ENCODE assay signal across 2 cellular contexts in genomic region chr7:50644586-50644985, GRCh38.
TF ChIP-seq lines count a peak whose summit lies in the region.

No MANE protein-coding gene starts in this region.

TF ChIP-seq in SK-N-SH, 30 proteins besides CTCF, POLR2A, EP300 and RAD21 (continued from another document):
- no peak for TF ChIP-seq TEAD4 (IDR thresholded peaks at IDR 0.05; ENCODE audit: borderline replicate concordance, insufficient read depth)
- TF ChIP-seq TAF1 (IDR thresholded peaks at IDR 0.05; ENCODE audit: borderline replicate concordance, low read depth, low read length), result no peak
- TF ChIP-seq RXRA (IDR thresholded peaks at IDR 0.05; ENCODE audit: borderline replicate concordance, low read depth), result no peak
- TF ChIP-seq MXI1 (IDR thresholded peaks at IDR 0.05; ENCODE audit: low read depth, low read length), result no peak
- no peak for TF ChIP-seq NFIC (IDR thresholded peaks at IDR 0.05; ENCODE audit: borderline replicate concordance)
- no peak for TF ChIP-seq FOXJ3 (CRISPR knock-in tag; IDR thresholded peaks at IDR 0.05)
- TF ChIP-seq USF1 (IDR thresholded peaks at IDR 0.05; ENCODE audit: borderline replicate concordance, low read depth), result no peak
- no peak for TF ChIP-seq YY1 (IDR thresholded peaks at IDR 0.05; ENCODE audit: low read depth)

TF ChIP-seq in SK-N-SH treated with all-trans-retinoic acid at 6 μM for 48 hours, 23 proteins besides CTCF, POLR2A, EP300 and RAD21 (continued from another document):
- TF ChIP-seq TSHZ2 (CRISPR knock-in tag; IDR thresholded peaks at IDR 0.05) (no peak), CREB5 (CRISPR knock-in tag; IDR thresholded peaks at IDR 0.05; ENCODE audit: low read depth) (no peak)
